Comparison of ENCODE assay signal across 24 cellular contexts in genomic region chr11:119501777-119502405, GRCh38.
DNase-seq lines count a peak whose midpoint lies in the region; ATAC-seq and TF ChIP-seq lines count a peak whose summit lies in the region.
"Had no signal": no experiment of that assay in that cellular context is flagged by ENCODE, and none has a peak within 500 bp of the region (broad histone marks: within the 10 kb centered on the region; RNA-seq: fewer than 3 reads in every experiment).

No MANE protein-coding gene starts in this region.

- no peaks in the 10 kb centered on the region for H3K9me3 ChIP-seq in ovary
- H3K9me3 ChIP-seq: A549, HAP-1, SJCRH30 had no signal

- H3K27me3 Mint-ChIP-seq in GM23338 (ENCODE audit: insufficient read depth, low read depth, poor library complexity), result peaks cover 13% of the 10 kb centered on the region
- peaks cover 4% of the 10 kb centered on the region for H3K27me3 Mint-ChIP-seq in WTC11 (ENCODE audit: low read depth)
- H3K27me3 Mint-ChIP-seq in activated T-helper 17 cell treated with anti-CD3 and anti-CD28 coated beads, Interleukin-2, amount 50 U/mL, for 72 hours, result peaks cover 15% of the 10 kb centered on the region

- H3K36me3 Mint-ChIP-seq in GM23338 (ENCODE audit: low read depth), result peaks cover 5% of the 10 kb centered on the region; the same call in 1 of the 3 replicates
- peaks cover 7% of the 10 kb centered on the region; the same call in 1 of the 2 replicates for H3K36me3 Mint-ChIP-seq in WTC11
- H3K36me3 Mint-ChIP-seq in activated T-helper 17 cell treated with anti-CD3 and anti-CD28 coated beads, Interleukin-2, amount 50 U/mL, for 72 hours (ENCODE audit: low read depth), result no peaks in the 10 kb centered on the region
- H3K36me3 Mint-ChIP-seq: T-cell had no signal

- CTCF ChIA-PET in WTC11 (lab: Charles Lee), result interaction anchor here (0.5 to 2.2 kb wide), 4 partner anchors 13 to 228 kb away, joined by 3 to 10 read pairs (median 3); no protein-coding TSS in a partner anchor

- POLR2A ChIA-PET in WTC11 (lab: Charles Lee), result interaction anchor here (0.6 kb wide), 1 partner anchor 534 kb away, joined by 3 read pairs; no protein-coding TSS in a partner anchor

- H3K4me1 Mint-ChIP-seq in GM23338 (peaks cover 46% of the 10 kb centered on the region), WTC11 (peaks cover 58% of the 10 kb centered on the region)
- no peaks in the 10 kb centered on the region for H3K4me1 Mint-ChIP-seq in activated T-helper 17 cell treated with anti-CD3 and anti-CD28 coated beads, Interleukin-2, amount 50 U/mL, for 72 hours
- H3K4me1 Mint-ChIP-seq: B cell, T-cell had no signal

- H3K9me3 Mint-ChIP-seq in GM23338, result peaks cover 16% of the 10 kb centered on the region; the same call in 2 of the 3 replicates
- peaks cover 13% of the 10 kb centered on the region for H3K9me3 Mint-ChIP-seq in WTC11
- no peaks in the 10 kb centered on the region for H3K9me3 Mint-ChIP-seq in activated T-helper 17 cell treated with anti-CD3 and anti-CD28 coated beads, Interleukin-2, amount 50 U/mL, for 72 hours
- H3K9me3 Mint-ChIP-seq: T-cell had no signal

- no peak for TF ChIP-seq CTCF in GM23338 (conservative IDR thresholded peaks at IDR 0.05; ENCODE audit: low read depth in 2 of 2)
- TF ChIP-seq CTCF in WTC11 (IDR thresholded peaks at IDR 0.05), result no peak
- no peak for TF ChIP-seq CTCF in ovary (IDR thresholded peaks at IDR 0.05)

- H3K27ac Mint-ChIP-seq in GM23338 (no peak overlapping the region), WTC11 (no peak overlapping the region)
- no peak overlapping the region for H3K27ac Mint-ChIP-seq in activated T-helper 17 cell treated with anti-CD3 and anti-CD28 coated beads, Interleukin-2, amount 50 U/mL, for 72 hours
- H3K27ac Mint-ChIP-seq: B cell, T-cell had no signal

- H2AFZ ChIP-seq in GM23338, result no peak overlapping the region

- H3K4me3 Mint-ChIP-seq in GM23338 (no peak overlapping the region), WTC11 (no peak overlapping the region)
- no peak overlapping the region for H3K4me3 Mint-ChIP-seq in activated T-helper 17 cell treated with anti-CD3 and anti-CD28 coated beads, Interleukin-2, amount 50 U/mL, for 72 hours
- H3K4me3 Mint-ChIP-seq: B cell, T-cell had no signal

- intact Hi-C loops in ovary (cut with DNase I), result no loop called here

- H3K27ac ChIP-seq in GM23338 (ENCODE audit: low read depth) (no peak overlapping the region), ovary (no peak overlapping the region)
- H3K27ac ChIP-seq: A549, HL-60, SJCRH30 had no signal

- H3K79me2 ChIP-seq in GM23338 (replicated peaks; ENCODE audit: insufficient read depth), result no peaks in the 10 kb centered on the region

- no peak for TF ChIP-seq POLR2A in ovary (IDR thresholded peaks at IDR 0.05)

- no peaks in the 10 kb centered on the region for H3K9me2 ChIP-seq in GM23338 (ENCODE audit: insufficient read depth)

- H3K4me3 ChIP-seq in GM23338 (no peak overlapping the region), ovary (no peak overlapping the region)
- H3K4me3 ChIP-seq: A549, HAP-1, K562, SJCRH30 had no signal

- H3K27me3 ChIP-seq in GM23338 (ENCODE audit: insufficient read depth) (no peaks in the 10 kb centered on the region), ovary (no peaks in the 10 kb centered on the region)
- H3K27me3 ChIP-seq: SJCRH30 had no signal

- WGBS in ovary, 3 donors, result 44 to 53% (median 52%) methylated on average over 21 of the region's 21 CpGs

- peak; percentile 77 for ATAC-seq in GM23338
- peak; percentile 69 for ATAC-seq in WTC11
- no peak for ATAC-seq in activated T-helper 17 cell treated with anti-CD3 and anti-CD28 coated beads, Interleukin-2, amount 50 U/mL, for 72 hours (replicated peaks)
- ATAC-seq: A549, HepG2, K562, Panc1, T-cell had no signal

- TF ChIP-seq EP300 in ovary (IDR thresholded peaks at IDR 0.05), result no peak

- no peaks in the 10 kb centered on the region for H3F3A ChIP-seq in GM23338 (replicated peaks; ENCODE audit: low read depth)

- H3K4me1 ChIP-seq in GM23338 (ENCODE audit: insufficient read depth), result peaks cover 32% of the 10 kb centered on the region
- H3K4me1 ChIP-seq in ovary (ENCODE audit: insufficient read depth), result peaks cover 3% of the 10 kb centered on the region
- H3K4me1 ChIP-seq: A549 had no signal

- no peaks in the 10 kb centered on the region for H4K20me1 ChIP-seq in GM23338 (replicated peaks; ENCODE audit: insufficient read depth)

- H3K4me2 ChIP-seq in GM23338, result no peak overlapping the region
- H3K4me2 ChIP-seq: A549 had no signal

- DNase-seq in GM23338 (ENCODE audit: low spot score), result peak; percentile 43
- peak; percentile 64 for DNase-seq in NCI-H1417 treated with DMSO at 0.1 percent for 48 hours (lab: John Stamatoyannopoulos, UW)
- no peak for DNase-seq in WTC11 (ENCODE audit: low spot score)
- DNase-seq in iPS-NIHi11 (ENCODE audit: low spot score), result peak; percentile 72
- no peak for DNase-seq in NCI-H1930 (lab: John Stamatoyannopoulos, UW)
- DNase-seq in ovary, result no peak
- no peak for DNase-seq in activated CD4-positive, CD25-positive, alpha-beta regulatory T cell treated with anti-CD3 and anti-CD28 coated beads, Interleukin-2, amount 50 U/mL, for 72 hours
- DNase-seq: EL, MM.1S, NCI-H1092 treated with DMSO at 0.1 percent for 48 hours, NCI-H1694 treated with DMSO at 0.1 percent for 48 hours, NCI-H2171, NCI-H446, NCI-H526 treated with DMSO at 0.1 percent for 48 hours, SJCRH30, T-cell had no signal

- H3K36me3 ChIP-seq in GM23338 (ENCODE audit: insufficient read depth) (no peaks in the 10 kb centered on the region), ovary (no peaks in the 10 kb centered on the region)
- H3K36me3 ChIP-seq: HAP-1, SJCRH30 had no signal

TF ChIP-seq in WTC11, 78 proteins besides CTCF, POLR2A, EP300 and RAD21 (continues in another document):
- TF ChIP-seq MAX (CRISPR knock-in tag; IDR thresholded peaks at IDR 0.05) (no peak), EMX1 (CRISPR knock-in tag; IDR thresholded peaks at IDR 0.05) (no peak), ZNF416 (CRISPR knock-in tag; IDR thresholded peaks at IDR 0.05) (no peak), ATF3 (CRISPR knock-in tag; conservative IDR thresholded peaks at IDR 0.05) (no peak), USF2 (CRISPR knock-in tag; IDR thresholded peaks at IDR 0.05) (no peak), ZNF281 (CRISPR knock-in tag; IDR thresholded peaks at IDR 0.05) (no peak), ZBTB43 (CRISPR knock-in tag; IDR thresholded peaks at IDR 0.05) (no peak), RELA (CRISPR knock-in tag; IDR thresholded peaks at IDR 0.05; ENCODE audit: borderline replicate concordance) (no peak), GTF2I (CRISPR knock-in tag; conservative IDR thresholded peaks at IDR 0.05) (no peak), ZNF671 (CRISPR knock-in tag; IDR thresholded peaks at IDR 0.05) (no peak), CBFB (CRISPR knock-in tag; IDR thresholded peaks at IDR 0.05; ENCODE audit: low read depth) (no peak), E2F5 (CRISPR knock-in tag; IDR thresholded peaks at IDR 0.05) (no peak)

Comparison
In these comparisons a context has a peak if more than half of its experiments do, and no peak if none do; other contexts are left out.
1. DNase-seq: peak in GM23338 (single experiment), NCI-H1417 treated with DMSO at 0.1 percent for 48 hours (single experiment) and iPS-NIHi11 (single experiment); none in WTC11 (single experiment), NCI-H1930 (0 of 2), ovary (0 of 5) and activated CD4-positive, CD25-positive, alpha-beta regulatory T cell treated with anti-CD3 and anti-CD28 coated beads, Interleukin-2, amount 50 U/mL, for 72 hours (single experiment).